Comparison of ENCODE assay signal across 4 cellular contexts in genomic region chr9:38329980-38330379, GRCh38.
"Had no signal": no experiment of that assay in that cellular context is flagged by ENCODE, and none has a peak within 500 bp of the region (broad histone marks: within the 10 kb centered on the region; RNA-seq: fewer than 3 reads in every experiment).

No MANE protein-coding gene starts in this region.

- H3K27ac Mint-ChIP-seq: GM23338, H9 had no signal

- H3K4me3 ChIP-seq: GM23338 had no signal

- H3K9me3 Mint-ChIP-seq: H9 had no signal

- ATAC-seq: GM23338 had no signal

- H3K4me3 Mint-ChIP-seq: GM23338, H9 had no signal

- DNase-seq: H9, HCEC 1CT, IMR-90 had no signal
